Comparison of ENCODE assay signal across 16 cellular contexts in genomic region chr4:10571896-10572295, GRCh38.
"Had no signal": no experiment of that assay in that cellular context is flagged by ENCODE, and none has a peak within 500 bp of the region (broad histone marks: within the 10 kb centered on the region; RNA-seq: fewer than 3 reads in every experiment).

No MANE protein-coding gene starts in this region.

- H3K4me3 ChIP-seq: lung, thyroid gland, uterus had no signal

- DNase-seq: activated CD4-positive, alpha-beta T cell treated with anti-CD3 and anti-CD28 coated beads, Interleukin-2, amount 10 ng/mL, durations not matched to agents 7 days and 5 days; activated CD8-positive, alpha-beta T cell treated with anti-CD3 and anti-CD28 coated beads, Interleukin-2, amount 10 ng/mL, durations not matched to agents 7 days and 5 days; activated naive CD4-positive, alpha-beta T cell treated with Interleukin-2 at 50 U/mL for 16 hours; activated T-cell treated with anti-CD3 and anti-CD28 coated beads, Interleukin-2, amount 50 U/mL, for 24 hours; effector memory CD8-positive, alpha-beta T cell; immature natural killer cell; left colon; midbrain; posterior cingulate gyrus; retina; stimulated activated naive B cell treated with anti-CD40 and anti-IgM and Interleukin-4, amounts not matched to agents 10 μg/mL and 1 μg/mL and 100 μg/mL, for 72 hours; T-helper 1 cell; T1000; uterus had no signal

- H3K27ac ChIP-seq: thyroid gland, uterus had no signal
